In genomic region chr2:179383975-179384374, GRCh38 we compare ENCODE assay signal across 31 cellular contexts.
DNase-seq lines count a peak whose midpoint lies in the region; ATAC-seq and TF ChIP-seq lines count a peak whose summit lies in the region.
"Had no signal": no experiment of that assay in that cellular context is flagged by ENCODE, and none has a peak within 500 bp of the region (broad histone marks: within the 10 kb centered on the region; RNA-seq: fewer than 3 reads in every experiment).

No MANE protein-coding gene starts in this region.

- no peak overlapping the region for H3K27ac Mint-ChIP-seq in activated CD4-positive, alpha-beta T cell treated with anti-CD3 and anti-CD28 coated beads, Interleukin-2, amount 10 ng/mL, durations not matched to agents 24 days and 14 days
- H3K27ac Mint-ChIP-seq: B cell; CD14-positive monocyte; CD4-positive, alpha-beta memory T cell; CD4-positive, alpha-beta T cell; CD4-positive, CD25-positive, alpha-beta regulatory T cell; CD8-positive, alpha-beta memory T cell; CD8-positive, alpha-beta T cell had no signal

- H3K4me3 ChIP-seq in PC-3 (ENCODE audit: low read length) (no peak overlapping the region), PC-9 (no peak overlapping the region)
- H3K4me3 ChIP-seq: A549; BLaER1; BLaER1 treated with 17β-estradiol and CSF1 and Interleukin-3, amounts not matched to agents 10 nM and 100 nM had no signal

- no peaks in the 10 kb centered on the region for H3F3A ChIP-seq in PC-3 (ENCODE audit: low read length, unreplicated experiment)
- H3F3A ChIP-seq in PC-9 (ENCODE audit: insufficient read depth, low read depth): no peaks in the 10 kb centered on the region

- CTCF ChIA-PET in PC-3 (lab: Charles Lee) (no interaction called here), PC-9 (lab: Charles Lee) (no interaction called here)

- DNase-seq in PC-3 (peak; percentile 60), PC-9 (peak; percentile 7 to 32)
- DNase-seq in activated CD4-positive, alpha-beta T cell treated with anti-CD3 and anti-CD28 coated beads, Interleukin-2, amount 10 ng/mL, durations not matched to agents 24 days and 14 days: no peak
- DNase-seq: 8988T; ACHN; AML-193; BE2C; C1 segment of cervical spinal cord; Caco-2; Calu3; CD4-positive, alpha-beta memory T cell; CD4-positive, alpha-beta T cell; CD4-positive, CD25-positive, alpha-beta regulatory T cell; CD8-positive, alpha-beta memory T cell; CD8-positive, alpha-beta T cell; COR-L47; DMS 273 treated with DMSO at 0.1 percent for 48 hours; DMS153; DMS53; DMS79; DMS79 treated with DMSO at 0.1 percent for 48 hours; DND-41; EL had no signal

- H3K27me3 ChIP-seq in PC-3 (ENCODE audit: low read length): no peaks in the 10 kb centered on the region
- no peaks in the 10 kb centered on the region for H3K27me3 ChIP-seq in PC-9 (ENCODE audit: insufficient read depth, low read depth)
- H3K27me3 ChIP-seq: BE2C; BLaER1; BLaER1 treated with 17β-estradiol and CSF1 and Interleukin-3, amounts not matched to agents 10 nM and 100 nM had no signal

- H3K4me1 Mint-ChIP-seq in activated CD4-positive, alpha-beta T cell treated with anti-CD3 and anti-CD28 coated beads, Interleukin-2, amount 10 ng/mL, durations not matched to agents 24 days and 14 days: no peaks in the 10 kb centered on the region
- H3K4me1 Mint-ChIP-seq: B cell; CD14-positive monocyte; CD4-positive, alpha-beta memory T cell; CD4-positive, CD25-positive, alpha-beta regulatory T cell; CD8-positive, alpha-beta memory T cell had no signal

- no peak overlapping the region for H3K4me3 Mint-ChIP-seq in activated CD4-positive, alpha-beta T cell treated with anti-CD3 and anti-CD28 coated beads, Interleukin-2, amount 10 ng/mL, durations not matched to agents 24 days and 14 days
- H3K4me3 Mint-ChIP-seq: B cell; CD14-positive monocyte; CD4-positive, alpha-beta memory T cell; CD4-positive, alpha-beta T cell; CD4-positive, CD25-positive, alpha-beta regulatory T cell; CD8-positive, alpha-beta memory T cell; CD8-positive, alpha-beta T cell had no signal

- no peak overlapping the region for H3K9ac ChIP-seq in PC-3 (ENCODE audit: low read length)
- H3K9ac ChIP-seq: BLaER1; BLaER1 treated with 17β-estradiol and CSF1 and Interleukin-3, amounts not matched to agents 10 nM and 100 nM had no signal

- ATAC-seq in PC-3 (peak; percentile 51), HG03521 (IDR thresholded peaks at IDR 0.05; ENCODE audit: unreplicated experiment) (no peak)
- ATAC-seq: A549; CD8-positive, alpha-beta T cell had no signal

- H3K79me2 ChIP-seq in PC-3 (ENCODE audit: low read length): no peaks in the 10 kb centered on the region
- H3K79me2 ChIP-seq in PC-9 (ENCODE audit: low read depth): no peaks in the 10 kb centered on the region

- intact Hi-C loops in PC-3 (cut with micrococcal nuclease): no loop called here
- intact Hi-C loops in PC-9 (cut with micrococcal nuclease; ENCODE audit: unreplicated experiment): no loop called here
- intact Hi-C loops in activated CD4-positive, alpha-beta T cell treated with anti-CD3 and anti-CD28 coated beads, Interleukin-2, amount 10 ng/mL, durations not matched to agents 24 days and 14 days (cut with micrococcal nuclease): no loop called here

- peaks cover 26% of the 10 kb centered on the region for H3K4me1 ChIP-seq in PC-3 (ENCODE audit: insufficient read depth, low read length)
- no peaks in the 10 kb centered on the region for H3K4me1 ChIP-seq in PC-9 (replicated peaks; ENCODE audit: insufficient read depth)
- H3K4me1 ChIP-seq: A549; BE2C; BLaER1; BLaER1 treated with 17β-estradiol and CSF1 and Interleukin-3, amounts not matched to agents 10 nM and 100 nM; Caco-2 had no signal

- no peak overlapping the region for H3K27ac ChIP-seq in PC-3 (ENCODE audit: low read length)
- no peak overlapping the region for H3K27ac ChIP-seq in PC-9
- H3K27ac ChIP-seq: 22Rv1; A549; BLaER1; BLaER1 treated with 17β-estradiol and CSF1 and Interleukin-3, amounts not matched to agents 10 nM and 100 nM; C4-2B had no signal

- no peaks in the 10 kb centered on the region for H3K36me3 ChIP-seq in PC-3 (ENCODE audit: low read depth, low read length)
- H3K36me3 ChIP-seq in PC-9 (ENCODE audit: low read depth): no peaks in the 10 kb centered on the region
- H3K36me3 ChIP-seq: BE2C; BLaER1; BLaER1 treated with 17β-estradiol and CSF1 and Interleukin-3, amounts not matched to agents 10 nM and 100 nM had no signal

- H3K9me2 ChIP-seq in PC-3 (replicated peaks; ENCODE audit: low read length) (no peaks in the 10 kb centered on the region), PC-9 (ENCODE audit: insufficient read depth) (no peaks in the 10 kb centered on the region)

- H3K36me3 Mint-ChIP-seq in activated CD4-positive, alpha-beta T cell treated with anti-CD3 and anti-CD28 coated beads, Interleukin-2, amount 10 ng/mL, durations not matched to agents 24 days and 14 days (ENCODE audit: low read depth): no peaks in the 10 kb centered on the region
- H3K36me3 Mint-ChIP-seq: CD14-positive monocyte; CD4-positive, alpha-beta memory T cell; CD4-positive, CD25-positive, alpha-beta regulatory T cell; CD8-positive, alpha-beta memory T cell; CD8-positive, alpha-beta T cell had no signal

- TF ChIP-seq CTCF in PC-3 (conservative IDR thresholded peaks at IDR 0.05; ENCODE audit: low read depth, low read length) (no peak), PC-9 (conservative IDR thresholded peaks at IDR 0.05) (no peak)

- H3K9me3 Mint-ChIP-seq in activated CD4-positive, alpha-beta T cell treated with anti-CD3 and anti-CD28 coated beads, Interleukin-2, amount 10 ng/mL, durations not matched to agents 24 days and 14 days: no peaks in the 10 kb centered on the region
- H3K9me3 Mint-ChIP-seq: CD4-positive, alpha-beta T cell; CD8-positive, alpha-beta T cell had no signal

- H4K20me1 ChIP-seq in PC-3 (ENCODE audit: low read length) (no peaks in the 10 kb centered on the region), PC-9 (ENCODE audit: insufficient read depth) (no peaks in the 10 kb centered on the region)
- H4K20me1 ChIP-seq: BLaER1; BLaER1 treated with 17β-estradiol and CSF1 and Interleukin-3, amounts not matched to agents 10 nM and 100 nM had no signal

- H3K9me3 ChIP-seq in PC-3 (ENCODE audit: low read length) (no peaks in the 10 kb centered on the region), PC-9 (ENCODE audit: insufficient read depth, low read depth) (no peaks in the 10 kb centered on the region)
- H3K9me3 ChIP-seq: A549, BE2C had no signal

- BruUV-seq in PC-3 (replicated peaks; lab: Mats Ljungman, UMichigan) (no TSS peak), PC-9 (replicated peaks; lab: Mats Ljungman, UMichigan) (no TSS peak)

- peaks cover 2% of the 10 kb centered on the region for H3K27me3 Mint-ChIP-seq in activated CD4-positive, alpha-beta T cell treated with anti-CD3 and anti-CD28 coated beads, Interleukin-2, amount 10 ng/mL, durations not matched to agents 24 days and 14 days

- POLR2A ChIA-PET in PC-3 (lab: Charles Lee; ENCODE audit: unreplicated experiment): no interaction called here
- POLR2A ChIA-PET in PC-9 (lab: Charles Lee; ENCODE audit: unreplicated experiment): no interaction called here

- 0 out of 2 replicates have a peak overlapping the region, but pooled peaks have one; percentile 17 for H2AFZ ChIP-seq in PC-3 (ENCODE audit: low read length)
- no peak overlapping the region for H2AFZ ChIP-seq in PC-9

- peak overlapping the region; percentile 42 for H3K4me2 ChIP-seq in PC-3 (ENCODE audit: low read length)
- no peak overlapping the region for H3K4me2 ChIP-seq in PC-9
- H3K4me2 ChIP-seq: A549; BLaER1; BLaER1 treated with 17β-estradiol and CSF1 and Interleukin-3, amounts not matched to agents 10 nM and 100 nM had no signal
